8 cellular contexts compared by ENCODE assay signal in genomic region chr1:202926578-202927491, GRCh38.
DNase-seq lines count a peak whose midpoint lies in the region; ATAC-seq lines count a peak whose summit lies in the region.

Gene KLHL12 (minus strand): TSS chr1:202927234. CDS start chr1:202925162, 2,072 bp downstream.

- peak; percentile 88 to 95 for DNase-seq in AML-193 (lab: John Stamatoyannopoulos, UW)
- DNase-seq in NCI-H446 treated with DMSO at 0.1 percent for 48 hours (lab: John Stamatoyannopoulos, UW), result peak; percentile 96
- peak; percentile 97 for DNase-seq in cerebellar cortex (ENCODE audit: low spot score)
- DNase-seq in islet precursor cell, result peak; percentile 98
- DNase-seq in stimulated activated CD4-positive, alpha-beta T cell treated with anti-CD3 and anti-CD28 coated beads, Interleukin-12 subunit alpha, Interleukin-12 subunit beta, amount 100 ng/mL, for 48 hours (ENCODE audit: low read depth in 2 of 3, low spot score in 1 of 3), result peak; percentile 93 to 94 (median 94)

- peak; percentile 80 for ATAC-seq in GM19043 (IDR thresholded peaks at IDR 0.05; ENCODE audit: low read depth, unreplicated experiment)
- ATAC-seq in HG03378 (IDR thresholded peaks at IDR 0.05; ENCODE audit: unreplicated experiment), result peak; percentile 57
- ATAC-seq in activated CD4-positive, CD25-positive, alpha-beta regulatory T cell treated with anti-CD3 and anti-CD28 coated beads, Interleukin-2, amount 50 U/mL, for 24 hours, result peak; percentile 96

Comparison
In these comparisons a context has a peak if more than half of its experiments do, and no peak if none do; other contexts are left out.
1. Peak in every context shown above with its lines: DNase-seq and ATAC-seq.